ENCODE assay signal across 10 cellular contexts in the genomic region with DNA sequence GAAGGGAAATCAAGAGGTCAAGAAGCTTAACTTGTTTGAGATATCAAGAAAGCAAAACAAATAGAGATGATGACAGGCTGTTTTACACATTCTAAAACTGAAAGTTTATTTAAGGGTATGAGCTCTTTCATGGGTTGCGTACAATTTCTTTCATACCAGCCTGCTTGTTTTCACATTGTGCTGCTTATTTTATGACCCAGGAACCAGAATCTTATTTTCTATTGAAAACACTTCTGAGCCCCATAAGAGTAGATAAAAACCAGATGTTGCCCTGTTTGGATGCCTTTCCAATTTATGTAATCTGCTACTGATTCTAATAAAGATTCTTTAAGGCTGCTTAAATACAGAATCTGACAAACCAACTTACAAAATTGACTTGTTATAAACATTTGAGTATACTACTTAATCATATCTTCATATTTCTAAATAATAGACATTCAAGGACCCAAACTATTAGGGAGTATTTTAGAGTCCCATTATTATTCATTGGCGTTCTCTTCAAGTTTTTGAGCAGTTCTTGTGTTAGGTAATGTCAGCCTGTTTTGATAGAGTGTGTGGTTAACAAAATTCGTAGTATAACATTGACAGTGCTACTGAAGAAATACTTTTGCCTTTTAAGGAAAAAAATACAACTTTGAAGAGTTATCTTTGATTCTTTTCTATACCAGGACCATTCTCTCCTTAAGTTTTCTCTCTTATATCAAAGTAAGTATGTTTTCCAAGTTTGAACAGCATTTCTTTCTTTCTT.
A peak's percentile ranks its signal among the peaks of the same experiment; 100 is the strongest.
DNase-seq lines count a peak whose midpoint lies in the region; ATAC-seq and TF ChIP-seq lines count a peak whose summit lies in the region.
"Had no signal": no experiment of that assay in that cellular context is flagged by ENCODE, and none has a peak within 500 bp of the region (broad histone marks: within the 10 kb centered on the region; RNA-seq: fewer than 3 reads in every experiment).

No MANE protein-coding gene starts in this region.

- H3K36me3 Mint-ChIP-seq in activated naive CD4-positive, alpha-beta T cell treated with anti-CD3 and anti-CD28 coated beads for 36 hours (ENCODE audit: low read depth), result peaks cover 10% of the 10 kb centered on the region
- no peaks in the 10 kb centered on the region for H3K36me3 Mint-ChIP-seq in activated CD4-positive, alpha-beta T cell treated with anti-CD3 and anti-CD28 coated beads, Interleukin-2, amount 10 ng/mL, durations not matched to agents 7 days and 5 days (ENCODE audit: low read depth)

- no peak overlapping the region for H3K9ac ChIP-seq in MM.1S (ENCODE audit: low read length)

- no peak overlapping the region for H3K27ac ChIP-seq in MM.1S (ENCODE audit: low read length)

- no peaks in the 10 kb centered on the region for H4K20me1 ChIP-seq in MM.1S (ENCODE audit: insufficient read depth, low read length)

- no peak for TF ChIP-seq CTCF in AG09309 (IDR thresholded peaks at IDR 0.05; ENCODE audit: control insufficient read depth, insufficient read depth, low read depth, low read length, missing control alignments)
- no peak for TF ChIP-seq CTCF in MM.1S (IDR thresholded peaks at IDR 0.05; ENCODE audit: low read length)

- H3K4me3 Mint-ChIP-seq in activated naive CD4-positive, alpha-beta T cell treated with anti-CD3 and anti-CD28 coated beads for 36 hours, result no peak overlapping the region
- H3K4me3 Mint-ChIP-seq in activated CD4-positive, alpha-beta T cell treated with anti-CD3 and anti-CD28 coated beads, Interleukin-2, amount 10 ng/mL, durations not matched to agents 7 days and 5 days, result no peak overlapping the region

- POLR2A ChIA-PET in activated CD4-positive, alpha-beta T cell treated with anti-CD3 and anti-CD28 coated beads, Interleukin-2, amount 10 ng/mL, durations not matched to agents 7 days and 5 days (lab: Charles Lee), result no interaction called here

- intact Hi-C loops in left colon (cut with DNase I, micrococcal nuclease), result no loop called here
- intact Hi-C loops in activated naive CD4-positive, alpha-beta T cell treated with anti-CD3 and anti-CD28 coated beads for 36 hours (cut with micrococcal nuclease), result no loop called here

- ATAC-seq in GM21529 (IDR thresholded peaks at IDR 0.05; ENCODE audit: unreplicated experiment) (peak; percentile 72), left colon (peak; percentile 40)

- CTCF ChIA-PET in activated naive CD4-positive, alpha-beta T cell treated with anti-CD3 and anti-CD28 coated beads for 36 hours (lab: Charles Lee), result interaction anchor here (0.7 kb wide), 1 partner anchor 69 kb away, joined by 3 read pairs; no protein-coding TSS in a partner anchor
- CTCF ChIA-PET in activated CD4-positive, alpha-beta T cell treated with anti-CD3 and anti-CD28 coated beads, Interleukin-2, amount 10 ng/mL, durations not matched to agents 7 days and 5 days (lab: Charles Lee), result no interaction called here

- H3K36me3 ChIP-seq in MM.1S (replicated peaks; ENCODE audit: insufficient read depth, low read length), result no peaks in the 10 kb centered on the region

- no peaks in the 10 kb centered on the region for H3F3A ChIP-seq in MM.1S (ENCODE audit: insufficient read depth, low read length)

- 0 out of 2 replicates have a peak overlapping the region, but pooled peaks have one; percentile 10 for H3K4me2 ChIP-seq in MM.1S (ENCODE audit: low read depth, low read length)

- H3K4me3 ChIP-seq in AG09309 (ENCODE audit: control insufficient read depth, low read depth, low read length) (no peak overlapping the region), MM.1S (ENCODE audit: low read length) (no peak overlapping the region)

- no peaks in the 10 kb centered on the region for H3K27me3 Mint-ChIP-seq in activated naive CD4-positive, alpha-beta T cell treated with anti-CD3 and anti-CD28 coated beads for 36 hours (ENCODE audit: low read depth)
- H3K27me3 Mint-ChIP-seq in activated CD4-positive, alpha-beta T cell treated with anti-CD3 and anti-CD28 coated beads, Interleukin-2, amount 10 ng/mL, durations not matched to agents 7 days and 5 days, result no peaks in the 10 kb centered on the region

- DNase-seq in AG09309 (ENCODE audit: low read depth), result peak; percentile 63
- DNase-seq in MM.1S, result peak; percentile 23
- no peak for DNase-seq in left colon
- no peak for DNase-seq in activated naive CD4-positive, alpha-beta T cell treated with anti-CD3 and anti-CD28 coated beads for 36 hours
- DNase-seq in DMS153 treated with DMSO at 0.1 percent for 48 hours (lab: John Stamatoyannopoulos, UW; ENCODE audit: unreplicated experiment), result no peak
- no peak for DNase-seq in central memory CD4-positive, alpha-beta T cell
- no peak for DNase-seq in activated CD4-positive, alpha-beta T cell treated with anti-CD3 and anti-CD28 coated beads, Interleukin-2, amount 10 ng/mL, durations not matched to agents 7 days and 5 days
- DNase-seq: AML-193, OCI-M1 had no signal

- H3K4me1 Mint-ChIP-seq in activated naive CD4-positive, alpha-beta T cell treated with anti-CD3 and anti-CD28 coated beads for 36 hours (ENCODE audit: low read depth), result no peaks in the 10 kb centered on the region
- H3K4me1 Mint-ChIP-seq in activated CD4-positive, alpha-beta T cell treated with anti-CD3 and anti-CD28 coated beads, Interleukin-2, amount 10 ng/mL, durations not matched to agents 7 days and 5 days, result no peaks in the 10 kb centered on the region

- H3K27me3 ChIP-seq in MM.1S (replicated peaks; ENCODE audit: insufficient read depth, low read length), result no peaks in the 10 kb centered on the region

- no peaks in the 10 kb centered on the region for H3K9me2 ChIP-seq in MM.1S (replicated peaks; ENCODE audit: insufficient read depth, low read length)

- H3K79me2 ChIP-seq in MM.1S (ENCODE audit: low read length), result no peaks in the 10 kb centered on the region

- H2AFZ ChIP-seq in MM.1S (ENCODE audit: low read length), result no peak overlapping the region

- H3K9me3 ChIP-seq in MM.1S (replicated peaks; ENCODE audit: insufficient read depth, low read length), result no peaks in the 10 kb centered on the region

- H3K27ac Mint-ChIP-seq in activated naive CD4-positive, alpha-beta T cell treated with anti-CD3 and anti-CD28 coated beads for 36 hours, result no peak overlapping the region
- no peak overlapping the region for H3K27ac Mint-ChIP-seq in activated CD4-positive, alpha-beta T cell treated with anti-CD3 and anti-CD28 coated beads, Interleukin-2, amount 10 ng/mL, durations not matched to agents 7 days and 5 days

- no peaks in the 10 kb centered on the region for H3K9me3 Mint-ChIP-seq in activated naive CD4-positive, alpha-beta T cell treated with anti-CD3 and anti-CD28 coated beads for 36 hours
- no peaks in the 10 kb centered on the region for H3K9me3 Mint-ChIP-seq in activated CD4-positive, alpha-beta T cell treated with anti-CD3 and anti-CD28 coated beads, Interleukin-2, amount 10 ng/mL, durations not matched to agents 7 days and 5 days

- H3K4me1 ChIP-seq in MM.1S (ENCODE audit: low read length), result peaks cover 5% of the 10 kb centered on the region

Comparison
In these comparisons a context has a peak if more than half of its experiments do, and no peak if none do; other contexts are left out.
1. DNase-seq: peak in AG09309 (single experiment) and MM.1S (single experiment); none in left colon (0 of 2), activated naive CD4-positive, alpha-beta T cell treated with anti-CD3 and anti-CD28 coated beads for 36 hours (single experiment), DMS153 treated with DMSO at 0.1 percent for 48 hours (single experiment), central memory CD4-positive, alpha-beta T cell (single experiment) and activated CD4-positive, alpha-beta T cell treated with anti-CD3 and anti-CD28 coated beads, Interleukin-2, amount 10 ng/mL, durations not matched to agents 7 days and 5 days (single experiment).